1 cellular context compared by ENCODE assay signal in the genomic region with DNA sequence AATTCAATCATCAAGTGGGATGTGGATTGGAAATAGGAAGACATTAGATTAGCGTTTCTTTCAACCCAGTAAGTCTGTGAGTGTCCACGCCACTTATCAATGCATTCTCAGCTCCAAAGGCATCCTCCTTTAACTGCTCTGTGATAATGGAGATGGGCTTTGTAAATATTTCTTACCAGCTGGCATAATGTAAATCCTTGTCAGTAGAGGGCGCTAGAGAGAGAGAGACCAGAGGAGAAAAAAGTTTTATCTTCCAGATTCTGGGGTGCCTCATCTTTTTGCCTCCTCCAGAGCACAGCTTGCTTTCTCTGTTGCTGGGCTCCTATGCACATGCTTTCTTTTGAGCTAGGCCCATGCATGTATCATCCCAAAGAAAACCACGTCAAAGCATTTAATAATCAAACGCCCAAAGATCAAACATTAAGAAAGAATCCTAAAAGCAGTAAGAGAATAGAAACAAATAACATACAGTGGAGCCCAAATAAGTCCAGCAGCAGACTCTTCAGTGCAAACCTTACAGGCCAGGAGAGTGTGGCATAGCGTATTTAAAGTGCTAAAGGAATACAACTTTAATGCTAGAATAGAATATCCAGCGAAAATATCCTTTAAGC.
TF ChIP-seq lines count a peak whose summit lies in the region.

No MANE protein-coding gene starts in this region.

TF ChIP-seq in GM23338, 12 proteins besides CTCF, POLR2A, EP300 and RAD21 (continued from another document):
- TF ChIP-seq, protein P1, sequence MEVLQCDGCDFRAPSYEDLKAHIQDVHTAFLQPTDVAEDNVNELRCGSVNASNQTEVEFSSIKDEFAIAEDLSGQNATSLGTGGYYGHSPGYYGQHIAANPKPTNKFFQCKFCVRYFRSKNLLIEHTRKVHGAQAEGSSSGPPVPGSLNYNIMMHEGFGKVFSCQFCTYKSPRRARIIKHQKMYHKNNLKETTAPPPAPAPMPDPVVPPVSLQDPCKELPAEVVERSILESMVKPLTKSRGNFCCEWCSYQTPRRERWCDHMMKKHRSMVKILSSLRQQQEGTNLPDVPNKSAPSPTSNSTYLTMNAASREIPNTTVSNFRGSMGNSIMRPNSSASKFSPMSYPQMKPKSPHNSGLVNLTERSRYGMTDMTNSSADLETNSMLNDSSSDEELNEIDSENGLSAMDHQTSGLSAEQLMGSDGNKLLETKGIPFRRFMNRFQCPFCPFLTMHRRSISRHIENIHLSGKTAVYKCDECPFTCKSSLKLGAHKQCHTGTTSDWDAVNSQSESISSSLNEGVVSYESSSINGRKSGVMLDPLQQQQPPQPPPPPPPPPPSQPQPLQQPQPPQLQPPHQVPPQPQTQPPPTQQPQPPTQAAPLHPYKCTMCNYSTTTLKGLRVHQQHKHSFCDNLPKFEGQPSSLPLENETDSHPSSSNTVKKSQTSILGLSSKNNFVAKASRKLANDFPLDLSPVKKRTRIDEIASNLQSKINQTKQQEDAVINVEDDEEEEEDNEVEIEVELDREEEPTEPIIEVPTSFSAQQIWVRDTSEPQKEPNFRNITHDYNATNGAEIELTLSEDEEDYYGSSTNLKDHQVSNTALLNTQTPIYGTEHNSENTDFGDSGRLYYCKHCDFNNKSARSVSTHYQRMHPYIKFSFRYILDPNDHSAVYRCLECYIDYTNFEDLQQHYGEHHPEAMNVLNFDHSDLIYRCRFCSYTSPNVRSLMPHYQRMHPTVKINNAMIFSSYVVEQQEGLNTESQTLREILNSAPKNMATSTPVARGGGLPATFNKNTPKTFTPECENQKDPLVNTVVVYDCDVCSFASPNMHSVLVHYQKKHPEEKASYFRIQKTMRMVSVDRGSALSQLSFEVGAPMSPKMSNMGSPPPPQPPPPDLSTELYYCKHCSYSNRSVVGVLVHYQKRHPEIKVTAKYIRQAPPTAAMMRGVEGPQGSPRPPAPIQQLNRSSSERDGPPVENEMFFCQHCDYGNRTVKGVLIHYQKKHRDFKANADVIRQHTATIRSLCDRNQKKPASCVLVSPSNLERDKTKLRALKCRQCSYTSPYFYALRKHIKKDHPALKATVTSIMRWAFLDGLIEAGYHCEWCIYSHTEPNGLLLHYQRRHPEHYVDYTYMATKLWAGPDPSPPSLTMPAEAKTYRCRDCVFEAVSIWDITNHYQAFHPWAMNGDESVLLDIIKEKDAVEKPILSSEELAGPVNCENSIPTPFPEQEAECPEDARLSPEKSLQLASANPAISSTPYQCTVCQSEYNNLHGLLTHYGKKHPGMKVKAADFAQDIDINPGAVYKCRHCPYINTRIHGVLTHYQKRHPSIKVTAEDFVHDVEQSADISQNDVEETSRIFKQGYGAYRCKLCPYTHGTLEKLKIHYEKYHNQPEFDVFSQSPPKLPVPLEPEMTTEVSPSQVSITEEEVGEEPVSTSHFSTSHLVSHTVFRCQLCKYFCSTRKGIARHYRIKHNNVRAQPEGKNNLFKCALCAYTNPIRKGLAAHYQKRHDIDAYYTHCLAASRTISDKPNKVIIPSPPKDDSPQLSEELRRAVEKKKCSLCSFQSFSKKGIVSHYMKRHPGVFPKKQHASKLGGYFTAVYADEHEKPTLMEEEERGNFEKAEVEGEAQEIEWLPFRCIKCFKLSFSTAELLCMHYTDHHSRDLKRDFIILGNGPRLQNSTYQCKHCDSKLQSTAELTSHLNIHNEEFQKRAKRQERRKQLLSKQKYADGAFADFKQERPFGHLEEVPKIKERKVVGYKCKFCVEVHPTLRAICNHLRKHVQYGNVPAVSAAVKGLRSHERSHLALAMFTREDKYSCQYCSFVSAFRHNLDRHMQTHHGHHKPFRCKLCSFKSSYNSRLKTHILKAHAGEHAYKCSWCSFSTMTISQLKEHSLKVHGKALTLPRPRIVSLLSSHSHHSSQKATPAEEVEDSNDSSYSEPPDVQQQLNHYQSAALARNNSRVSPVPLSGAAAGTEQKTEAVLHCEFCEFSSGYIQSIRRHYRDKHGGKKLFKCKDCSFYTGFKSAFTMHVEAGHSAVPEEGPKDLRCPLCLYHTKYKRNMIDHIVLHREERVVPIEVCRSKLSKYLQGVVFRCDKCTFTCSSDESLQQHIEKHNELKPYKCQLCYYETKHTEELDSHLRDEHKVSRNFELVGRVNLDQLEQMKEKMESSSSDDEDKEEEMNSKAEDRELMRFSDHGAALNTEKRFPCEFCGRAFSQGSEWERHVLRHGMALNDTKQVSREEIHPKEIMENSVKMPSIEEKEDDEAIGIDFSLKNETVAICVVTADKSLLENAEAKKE (CRISPR knock-in tag; IDR thresholded peaks at IDR 0.05): no peak
- TF ChIP-seq ZNF331 (CRISPR knock-in tag; IDR thresholded peaks at IDR 0.05; ENCODE audit: low read depth) (no peak), POLR2AphosphoS5 (IDR thresholded peaks at IDR 0.05; ENCODE audit: low read depth) (no peak), EZH2 (IDR thresholded peaks at IDR 0.05; ENCODE audit: low read depth, unreplicated experiment) (no peak)
- TF ChIP-seq, protein P2, sequence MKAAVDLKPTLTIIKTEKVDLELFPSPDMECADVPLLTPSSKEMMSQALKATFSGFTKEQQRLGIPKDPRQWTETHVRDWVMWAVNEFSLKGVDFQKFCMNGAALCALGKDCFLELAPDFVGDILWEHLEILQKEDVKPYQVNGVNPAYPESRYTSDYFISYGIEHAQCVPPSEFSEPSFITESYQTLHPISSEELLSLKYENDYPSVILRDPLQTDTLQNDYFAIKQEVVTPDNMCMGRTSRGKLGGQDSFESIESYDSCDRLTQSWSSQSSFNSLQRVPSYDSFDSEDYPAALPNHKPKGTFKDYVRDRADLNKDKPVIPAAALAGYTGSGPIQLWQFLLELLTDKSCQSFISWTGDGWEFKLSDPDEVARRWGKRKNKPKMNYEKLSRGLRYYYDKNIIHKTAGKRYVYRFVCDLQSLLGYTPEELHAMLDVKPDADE (IDR thresholded peaks at IDR 0.05): no peak
